21 cellular contexts compared by ENCODE assay signal in the genomic region with DNA sequence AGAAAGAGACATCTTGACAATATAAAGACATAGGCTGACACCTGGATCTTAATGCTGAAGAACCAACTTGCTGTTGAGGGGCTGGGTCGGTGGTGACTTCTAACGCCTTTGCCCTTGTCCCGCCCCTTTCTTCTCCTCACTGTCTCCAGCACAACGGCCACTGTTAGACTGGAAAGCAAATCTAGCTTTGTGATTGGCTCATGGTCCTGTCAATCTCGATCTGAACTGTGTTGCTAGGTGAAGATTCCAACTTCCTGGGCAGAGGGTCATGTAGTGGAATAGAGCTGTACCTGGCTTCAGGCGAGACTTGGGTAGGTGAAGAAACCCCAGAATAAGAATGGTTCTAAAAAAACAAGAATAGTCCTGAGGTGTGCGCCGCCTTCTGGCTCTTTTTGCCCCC. TPM values are rescaled to one million over a fixed set of nuclear protein-coding genes. Genes with fewer than 3 reads are reported as not detected.
DNase-seq lines count a peak whose midpoint lies in the region; ATAC-seq and TF ChIP-seq lines count a peak whose summit lies in the region.
"Had no signal": no experiment of that assay in that cellular context is flagged by ENCODE, and none has a peak within 500 bp of the region (broad histone marks: within the 10 kb centered on the region; RNA-seq: fewer than 3 reads in every experiment).

A gene (minus strand): TSS at position 110 of the 400 bp plus-strand sequence. CDS start 98 bp downstream, at position 12.

- H3K9me3 ChIP-seq in PC-3 (ENCODE audit: low read length) (no peaks in the 10 kb centered on the region), iPS DF 6.9 (ENCODE audit: control insufficient read depth, insufficient read depth, low read length) (no peaks in the 10 kb centered on the region)
- H3K9me3 ChIP-seq: BLaER1 treated with 17β-estradiol and CSF1 and Interleukin-3, amounts not matched to agents 10 nM and 100 nM; gastrocnemius medialis had no signal

- H2AFZ ChIP-seq in PC-3 (ENCODE audit: low read length): no peak within 1 kb of the TSS

- BruUV-seq in PC-3 (replicated peaks; lab: Mats Ljungman, UMichigan): no TSS peak

- H3K4me3 ChIP-seq in GM12865 (ENCODE audit: low read depth, low read length): no peak within 1 kb of the TSS
- H3K4me3 ChIP-seq in PC-3 (ENCODE audit: low read length): no peak within 1 kb of the TSS
- no peak within 1 kb of the TSS for H3K4me3 ChIP-seq in iPS DF 6.9 (ENCODE audit: low read length)
- H3K4me3 ChIP-seq: BLaER1 treated with 17β-estradiol and CSF1 and Interleukin-3, amounts not matched to agents 10 nM and 100 nM; gastrocnemius medialis; SJSA1 had no signal

- H3K4me1 ChIP-seq in PC-3 (ENCODE audit: insufficient read depth, low read length) (no peaks in the 10 kb centered on the region), iPS DF 6.9 (ENCODE audit: control insufficient read depth, insufficient read depth, low read length) (no peaks in the 10 kb centered on the region)
- H3K4me1 ChIP-seq: BLaER1 treated with 17β-estradiol and CSF1 and Interleukin-3, amounts not matched to agents 10 nM and 100 nM; gastrocnemius medialis; SJSA1 had no signal

- H4K20me1 ChIP-seq in PC-3 (ENCODE audit: low read length): no peaks in the 10 kb centered on the region
- H4K20me1 ChIP-seq: BLaER1 treated with 17β-estradiol and CSF1 and Interleukin-3, amounts not matched to agents 10 nM and 100 nM had no signal

- POLR2A ChIA-PET in PC-3 (lab: Charles Lee; ENCODE audit: unreplicated experiment): no interaction called here

- ATAC-seq in PC-3 (no peak), GM21367 (IDR thresholded peaks at IDR 0.05; ENCODE audit: unreplicated experiment) (no peak)
- ATAC-seq: gastrocnemius medialis; natural killer cell treated with Interleukin-12 subunit alpha and Interleukin-12 subunit beta and Interleukin-15 and Interleukin-18, amount 100 ng/mL, for 72 hours had no signal

- intact Hi-C loops in PC-3 (cut with micrococcal nuclease): no loop called here

- no peaks in the 10 kb centered on the region for H3F3A ChIP-seq in PC-3 (ENCODE audit: low read length, unreplicated experiment)

- no peaks in the 10 kb centered on the region for H3K27me3 ChIP-seq in PC-3 (ENCODE audit: low read length)
- no peaks in the 10 kb centered on the region for H3K27me3 ChIP-seq in iPS DF 6.9 (ENCODE audit: control insufficient read depth, insufficient read depth, low read length)
- H3K27me3 ChIP-seq: BLaER1 treated with 17β-estradiol and CSF1 and Interleukin-3, amounts not matched to agents 10 nM and 100 nM; gastrocnemius medialis; SJSA1 had no signal

- no CpG with 5 or more reads among the region's 8 CpGs for WGBS in iPS DF 6.9 (ENCODE audit: insufficient coverage, insufficient read length)

- CTCF ChIA-PET in PC-3 (lab: Charles Lee): no interaction called here

- no peaks in the 10 kb centered on the region for H3K79me2 ChIP-seq in PC-3 (ENCODE audit: low read length)

- H3K27ac ChIP-seq in PC-3 (ENCODE audit: low read length) (no peak within 1 kb of the TSS), iPS DF 6.9 (ENCODE audit: low read length) (no peak within 1 kb of the TSS)
- H3K27ac ChIP-seq: BLaER1 treated with 17β-estradiol and CSF1 and Interleukin-3, amounts not matched to agents 10 nM and 100 nM; gastrocnemius medialis; SJSA1 had no signal

- H3K36me3 ChIP-seq in PC-3 (ENCODE audit: low read depth, low read length) (no peaks in the 10 kb centered on the region), iPS DF 6.9 (ENCODE audit: control insufficient read depth, insufficient read depth, low read length) (no peaks in the 10 kb centered on the region)
- H3K36me3 ChIP-seq: BLaER1 treated with 17β-estradiol and CSF1 and Interleukin-3, amounts not matched to agents 10 nM and 100 nM; gastrocnemius medialis; SJSA1 had no signal

- no peak within 1 kb of the TSS for H3K9ac ChIP-seq in PC-3 (ENCODE audit: low read length)
- H3K9ac ChIP-seq: BLaER1 treated with 17β-estradiol and CSF1 and Interleukin-3, amounts not matched to agents 10 nM and 100 nM had no signal

- no peaks in the 10 kb centered on the region for H3K9me2 ChIP-seq in PC-3 (replicated peaks; ENCODE audit: low read length)

- no peak within 1 kb of the TSS for H3K4me2 ChIP-seq in PC-3 (ENCODE audit: low read length)
- H3K4me2 ChIP-seq: BLaER1 treated with 17β-estradiol and CSF1 and Interleukin-3, amounts not matched to agents 10 nM and 100 nM had no signal

- DNase-seq in GM12865 (ENCODE audit: low read depth) (peak; percentile 32), HS-27A (ENCODE audit: low read depth) (peak; percentile 15), PC-3 (peak; percentile 33), iPS DF 6.9 (ENCODE audit: low read depth, low spot score) (peak; percentile 94), NCI-H1436 (lab: John Stamatoyannopoulos, UW) (no peak), DMS79 treated with DMSO at 0.1 percent for 48 hours (lab: John Stamatoyannopoulos, UW) (no peak)
- DNase-seq: activated naive CD4-positive, alpha-beta T cell treated with anti-CD3 and anti-CD28 coated beads, Interleukin-2, amount 50 U/mL, for 16 hours; gastrocnemius medialis; immature natural killer cell; IMR-90; NCI-H1105 treated with DMSO at 0.1 percent for 48 hours; NCI-H2171; stimulated activated CD4-positive, alpha-beta T cell treated with anti-CD3 and anti-CD28 coated beads, Interleukin-12 subunit alpha, Interleukin-12 subunit beta, amount 100 ng/mL, for 4 hours; stimulated activated naive CD4-positive, alpha-beta T cell treated with Interleukin-2 at 50 U/mL for 16 hours had no signal

- no peak for TF ChIP-seq CTCF in GM12865 (IDR thresholded peaks at IDR 0.05; ENCODE audit: insufficient read depth, low read depth, low read length, missing control alignments)
- no peak for TF ChIP-seq CTCF in PC-3 (conservative IDR thresholded peaks at IDR 0.05; ENCODE audit: low read depth, low read length)

RNA-seq across cellular contexts. Expression of the gene that starts here (rescaled TPM):
- not detected in 2 replicates for total RNA-seq in PC-3 (2014; rRNA removed)
- total RNA-seq: endothelial cell of umbilical vein; gastrocnemius medialis; IMR-90; lung microvascular endothelial cell; natural killer cell treated with Interleukin-12 subunit alpha and Interleukin-12 subunit beta and Interleukin-15 and Interleukin-18, amount 100 ng/mL, for 72 hours; pulmonary artery endothelial cell; SJSA1 had no signal

Comparison
In these comparisons a context has a peak if more than half of its experiments do, and no peak if none do; other contexts are left out.
1. Peak in DNase-seq in PC-3; RNA of the gene not detected or under 1 TPM.
2. DNase-seq: peak in GM12865 (single experiment), HS-27A (single experiment) and iPS DF 6.9 (single experiment); none in NCI-H1436 (single experiment) and DMS79 treated with DMSO at 0.1 percent for 48 hours (single experiment).